Comparison of ENCODE assay signal across 17 cellular contexts in the genomic region with DNA sequence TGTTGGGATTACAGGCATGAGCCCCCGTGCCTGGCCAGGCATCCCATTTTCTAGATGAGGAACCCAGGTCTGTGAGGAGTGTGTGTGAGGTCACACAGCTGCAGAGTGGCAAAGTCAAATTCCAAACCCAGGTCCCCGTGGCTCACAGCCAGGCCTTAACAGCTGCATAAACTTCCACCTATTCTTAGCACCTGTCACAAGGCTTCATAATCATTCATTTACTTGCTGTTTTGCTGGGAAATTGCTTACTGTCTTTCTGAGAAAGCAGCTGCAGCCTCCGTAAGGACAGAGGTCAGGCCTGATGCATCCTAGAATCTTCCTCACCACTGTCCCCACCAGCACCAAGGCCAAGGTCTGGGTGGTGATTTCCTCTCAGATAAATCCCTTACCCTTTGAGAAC.
A peak's percentile ranks its signal among the peaks of the same experiment; 100 is the strongest.
DNase-seq lines count a peak whose midpoint lies in the region; FAIRE-seq and TF ChIP-seq lines count a peak whose summit lies in the region.
"Had no signal": no experiment of that assay in that cellular context is flagged by ENCODE, and none has a peak within 500 bp of the region (broad histone marks: within the 10 kb centered on the region; RNA-seq: fewer than 3 reads in every experiment).

No MANE protein-coding gene starts in this region.

- peaks cover 5% of the 10 kb centered on the region for H3K36me3 Mint-ChIP-seq in activated naive CD4-positive, alpha-beta T cell treated with anti-CD3 and anti-CD28 coated beads, Interleukin-2, amount 50 U/mL, for 24 hours
- no peaks in the 10 kb centered on the region for H3K36me3 Mint-ChIP-seq in CD8-positive, alpha-beta memory T cell
- H3K36me3 Mint-ChIP-seq: stimulated activated effector memory CD8-positive, alpha-beta T cell treated with anti-CD3 and anti-CD28 coated beads, Interleukin-12 subunit alpha, Interleukin-12 subunit beta, amount 100 ng/mL, for 72 hours; type B pancreatic cell had no signal

- no peaks in the 10 kb centered on the region for H3K9me3 ChIP-seq in sigmoid colon
- no peaks in the 10 kb centered on the region for H3K9me3 ChIP-seq in CD8-positive, alpha-beta memory T cell (ENCODE audit: low read length)

- 19 to 56% methylated on average over 3 of the region's 3 CpGs for WGBS in sigmoid colon, 2 donors

- POLR2A ChIA-PET in CD8-positive, alpha-beta memory T cell (lab: Charles Lee): no interaction called here

- FAIRE-seq in bronchial epithelial cell (lab: Jason Lieb, UNC): peak; percentile 32
- FAIRE-seq: HTR-8/SVneo had no signal

- peak in 1 of 4 donors; percentile 24 for TF ChIP-seq EP300 in sigmoid colon (IDR thresholded peaks at IDR 0.05)

- TF ChIP-seq POLR2A in sigmoid colon (IDR thresholded peaks at IDR 0.05): no peak

- TF ChIP-seq CTCF in bronchial epithelial cell (IDR thresholded peaks at IDR 0.05; ENCODE audit: insufficient read depth, low read length, severe bottlenecking) (no peak), sigmoid colon (IDR thresholded peaks at IDR 0.05) (no peak)

- H3K27me3 Mint-ChIP-seq in activated naive CD4-positive, alpha-beta T cell treated with anti-CD3 and anti-CD28 coated beads, Interleukin-2, amount 50 U/mL, for 24 hours: no peaks in the 10 kb centered on the region
- H3K27me3 Mint-ChIP-seq in CD8-positive, alpha-beta memory T cell: peaks cover 5 to 6% of the 10 kb centered on the region in 2 donors

- no peaks in the 10 kb centered on the region for H3K9me3 Mint-ChIP-seq in activated naive CD4-positive, alpha-beta T cell treated with anti-CD3 and anti-CD28 coated beads, Interleukin-2, amount 50 U/mL, for 24 hours
- no peaks in the 10 kb centered on the region for H3K9me3 Mint-ChIP-seq in CD8-positive, alpha-beta memory T cell
- H3K9me3 Mint-ChIP-seq: activated naive CD4-positive, alpha-beta T cell treated with anti-CD3 and anti-CD28 coated beads for 36 hours; stimulated activated effector memory CD8-positive, alpha-beta T cell treated with anti-CD3 and anti-CD28 coated beads, Interleukin-12 subunit alpha, Interleukin-12 subunit beta, amount 100 ng/mL, for 72 hours; type B pancreatic cell had no signal

- H3K4me1 ChIP-seq in sigmoid colon: peaks cover 0 to 53% (median 36%) of the 10 kb centered on the region in 4 donors
- H3K4me1 ChIP-seq in CD8-positive, alpha-beta memory T cell (ENCODE audit: insufficient read depth, low read length): peaks cover 54% of the 10 kb centered on the region

- H3K27ac Mint-ChIP-seq in activated naive CD4-positive, alpha-beta T cell treated with anti-CD3 and anti-CD28 coated beads, Interleukin-2, amount 50 U/mL, for 24 hours: peak overlapping the region; percentile 51
- H3K27ac Mint-ChIP-seq in CD8-positive, alpha-beta memory T cell: no peak overlapping the region
- H3K27ac Mint-ChIP-seq: activated naive CD4-positive, alpha-beta T cell treated with anti-CD3 and anti-CD28 coated beads for 36 hours; stimulated activated effector memory CD8-positive, alpha-beta T cell treated with anti-CD3 and anti-CD28 coated beads, Interleukin-12 subunit alpha, Interleukin-12 subunit beta, amount 100 ng/mL, for 72 hours; type B pancreatic cell had no signal

- H3K4me3 ChIP-seq in bronchial epithelial cell (ENCODE audit: low read depth, low read length) (no peak overlapping the region), sigmoid colon (no peak overlapping the region)
- H3K4me3 ChIP-seq in CD8-positive, alpha-beta memory T cell (ENCODE audit: low read length): no peak overlapping the region
- H3K4me3 ChIP-seq: SK-N-MC had no signal

- H3K4me1 Mint-ChIP-seq in activated naive CD4-positive, alpha-beta T cell treated with anti-CD3 and anti-CD28 coated beads, Interleukin-2, amount 50 U/mL, for 24 hours: peaks cover 86% of the 10 kb centered on the region
- H3K4me1 Mint-ChIP-seq in CD8-positive, alpha-beta memory T cell: peaks cover 23 to 44% (median 26%) of the 10 kb centered on the region in 3 donors

- intact Hi-C loops in sigmoid colon (cut with DNase I): loop anchor here (2.0 kb wide), 1 partner anchor 13 kb away; no protein-coding TSS in a partner anchor

- no peak for DNase-seq in activated naive CD4-positive, alpha-beta T cell (lab: John Stamatoyannopoulos, UW)
- DNase-seq in NCI-H1694 (lab: John Stamatoyannopoulos, UW) (peak; percentile 8), bronchial epithelial cell (ENCODE audit: low read depth) (no peak), sigmoid colon (peak; percentile 51), NCI-H446 (lab: John Stamatoyannopoulos, UW) (no peak)
- no peak for DNase-seq in stimulated activated CD8-positive, alpha-beta memory T cell treated with anti-CD3 and anti-CD28 coated beads, Interleukin-4, amount 100 ng/mL, for 48 hours
- DNase-seq in CD8-positive, alpha-beta memory T cell: no peak
- DNase-seq: activated naive CD4-positive, alpha-beta T cell treated with anti-CD3 and anti-CD28 coated beads for 36 hours; AML-193; cerebellar nuclear complex; MV-4-11; stimulated activated CD4-positive, alpha-beta T cell treated with anti-CD3 and anti-CD28 coated beads, Interleukin-4, amount 100 ng/mL, for 24 hours had no signal

- H3K27ac ChIP-seq in sigmoid colon: peak overlapping the region in 3 of 4 donors; percentile 37 to 84 (median 73)
- H3K27ac ChIP-seq in CD8-positive, alpha-beta memory T cell (ENCODE audit: low read depth, low read length): no peak overlapping the region
- H3K27ac ChIP-seq: SK-N-MC had no signal

- CTCF ChIA-PET in CD8-positive, alpha-beta memory T cell (lab: Charles Lee): interaction anchor here (1.4 kb wide), 1 partner anchor 9 kb away, joined by 4 read pairs; no protein-coding TSS in a partner anchor

- H3K27me3 ChIP-seq in bronchial epithelial cell (ENCODE audit: control insufficient read depth, insufficient read depth, low read length): no peaks in the 10 kb centered on the region
- no peaks in the 10 kb centered on the region for H3K27me3 ChIP-seq in sigmoid colon
- H3K27me3 ChIP-seq in CD8-positive, alpha-beta memory T cell (ENCODE audit: insufficient read depth, low read length, poor library complexity, severe bottlenecking): no peaks in the 10 kb centered on the region

- peak overlapping the region; percentile 36 for H3K4me3 Mint-ChIP-seq in activated naive CD4-positive, alpha-beta T cell treated with anti-CD3 and anti-CD28 coated beads, Interleukin-2, amount 50 U/mL, for 24 hours
- peak overlapping the region in 1 of 7 donors; percentile 9 for H3K4me3 Mint-ChIP-seq in CD8-positive, alpha-beta memory T cell
- H3K4me3 Mint-ChIP-seq: stimulated activated effector memory CD8-positive, alpha-beta T cell treated with anti-CD3 and anti-CD28 coated beads, Interleukin-12 subunit alpha, Interleukin-12 subunit beta, amount 100 ng/mL, for 72 hours; type B pancreatic cell had no signal

- no peaks in the 10 kb centered on the region for H3K36me3 ChIP-seq in bronchial epithelial cell (ENCODE audit: control insufficient read depth, insufficient read depth, low read length)
- no peaks in the 10 kb centered on the region for H3K36me3 ChIP-seq in sigmoid colon
- H3K36me3 ChIP-seq in CD8-positive, alpha-beta memory T cell (ENCODE audit: insufficient read depth, low read length): no peaks in the 10 kb centered on the region

Comparison
In these comparisons a context has a peak if more than half of its experiments do, and no peak if none do; other contexts are left out.
1. DNase-seq: peak in NCI-H1694 (single experiment) and sigmoid colon (single experiment); none in activated naive CD4-positive, alpha-beta T cell (0 of 4), bronchial epithelial cell (single experiment), NCI-H446 (0 of 2), stimulated activated CD8-positive, alpha-beta memory T cell treated with anti-CD3 and anti-CD28 coated beads, Interleukin-4, amount 100 ng/mL, for 48 hours (single experiment) and CD8-positive, alpha-beta memory T cell (0 of 5).